Comparison of ENCODE assay signal across 24 cellular contexts in genomic region chr5:37166197-37166596, GRCh38.
DNase-seq lines count a peak whose midpoint lies in the region; ATAC-seq, FAIRE-seq and TF ChIP-seq lines count a peak whose summit lies in the region.
"Had no signal": no experiment of that assay in that cellular context is flagged by ENCODE, and none has a peak within 500 bp of the region (broad histone marks: within the 10 kb centered on the region; RNA-seq: fewer than 3 reads in every experiment).

No MANE protein-coding gene starts in this region.

- H3K27me3 Mint-ChIP-seq in endodermal cell (ENCODE audit: insufficient read depth), result no peaks in the 10 kb centered on the region
- H3K27me3 Mint-ChIP-seq: CD4-positive, alpha-beta T cell; CD8-positive, alpha-beta memory T cell had no signal

- TF ChIP-seq EP300 in HepG2 (IDR thresholded peaks at IDR 0.05; ENCODE audit: low read depth in 2 of 2, low read length in 2 of 2) (no peak), HepG2 (CRISPR knock-in tag; IDR thresholded peaks at IDR 0.05; ENCODE audit: borderline replicate concordance) (no peak)

- peak in 3 of 4 donors; percentile 33 to 75 (median 43) for ATAC-seq in right lobe of liver
- ATAC-seq in HepG2, result no peak
- no peak for ATAC-seq in HG03175 (IDR thresholded peaks at IDR 0.05; ENCODE audit: unreplicated experiment)
- ATAC-seq: A549, GM12878 had no signal

- no peak for TF ChIP-seq POLR2A in right lobe of liver (IDR thresholded peaks at IDR 0.05)
- no peak for TF ChIP-seq POLR2A in HepG2 (IDR thresholded peaks at IDR 0.05; ENCODE audit: insufficient read depth in 1 of 2, low read depth in 2 of 2, low read length in 2 of 2)

- H2AFZ ChIP-seq in HepG2 (ENCODE audit: low read length), result no peak overlapping the region

- CTCF ChIA-PET in HepG2 (lab: Yijun Ruan, JAX; ENCODE audit: low intra/inter-chr PET ratio, low total read pairs), result no interaction called here

- no TSS peak for BruUV-seq in HepG2 (replicated peaks; lab: Mats Ljungman, UMichigan)

- H3K4me3 Mint-ChIP-seq in endodermal cell, result no peak overlapping the region
- H3K4me3 Mint-ChIP-seq: CD14-positive monocyte; CD4-positive, alpha-beta T cell; CD8-positive, alpha-beta memory T cell; HFFc6 had no signal

- H3K9me3 Mint-ChIP-seq in endodermal cell, result no peaks in the 10 kb centered on the region
- H3K9me3 Mint-ChIP-seq: CD14-positive monocyte; CD4-positive, alpha-beta T cell; CD8-positive, alpha-beta memory T cell; HFFc6 had no signal

- TF ChIP-seq RAD21 in HepG2 (CRISPR knock-in tag; IDR thresholded peaks at IDR 0.05), result no peak

- peaks cover 0 to 11% (median 4%) of the 10 kb centered on the region in 4 donors for H3K4me1 ChIP-seq in right lobe of liver
- H3K4me1 ChIP-seq in HepG2 (ENCODE audit: insufficient read depth, low read length), result peaks cover 9% of the 10 kb centered on the region
- peaks cover 14% of the 10 kb centered on the region for H3K4me1 ChIP-seq in endocrine pancreas (ENCODE audit: control insufficient read depth, insufficient read depth, low read length)
- H3K4me1 ChIP-seq in small intestine (ENCODE audit: control insufficient read depth in 2 of 2, insufficient read depth in 1 of 2, low read depth in 1 of 2, low read length in 1 of 2), result no peaks in the 10 kb centered on the region
- no peaks in the 10 kb centered on the region for H3K4me1 ChIP-seq in endodermal cell (ENCODE audit: control insufficient read depth, insufficient read depth, low read length)
- H3K4me1 ChIP-seq: BE2C; BLaER1 treated with 17β-estradiol and CSF1 and Interleukin-3, amounts not matched to agents 10 nM and 100 nM; HAP-1 had no signal

- no peak for TF ChIP-seq CTCF in right lobe of liver (IDR thresholded peaks at IDR 0.05)
- no peak for TF ChIP-seq CTCF in HepG2 (CRISPR knock-in tag; IDR thresholded peaks at IDR 0.05)
- no peak for TF ChIP-seq CTCF in endodermal cell (conservative IDR thresholded peaks at IDR 0.05)

- DNase-seq in right lobe of liver (no peak), HepG2 (ENCODE audit: low spot score) (no peak), small intestine (peak; percentile 59), endodermal cell (no peak)
- DNase-seq: 8988T; ACHN; AML-193; BE2C; CD4-positive, alpha-beta T cell; CD8-positive, alpha-beta memory T cell; DMS 273 treated with DMSO at 0.1 percent for 48 hours; EL; GDM1; GOT3; HFFc6 had no signal

- H3K4me3 ChIP-seq in right lobe of liver (no peak overlapping the region), HepG2 (replicated peaks in 1 of 3; ENCODE audit: insufficient read depth in 1 of 3, low read depth in 2 of 3, low read length in 3 of 3) (no peak overlapping the region), endocrine pancreas (ENCODE audit: control insufficient read depth, insufficient read depth, low read length) (peak overlapping the region; percentile 75), small intestine (ENCODE audit: low read depth in 1 of 2, low read length in 2 of 2) (no peak overlapping the region), endodermal cell (ENCODE audit: low read length) (no peak overlapping the region)
- H3K4me3 ChIP-seq: A549; BLaER1 treated with 17β-estradiol and CSF1 and Interleukin-3, amounts not matched to agents 10 nM and 100 nM; GM12878; HAP-1 had no signal

- intact Hi-C loops in right lobe of liver (cut with DNase I) (no loop called here), HepG2 (cut with micrococcal nuclease; ENCODE audit: unreplicated experiment) (loop anchor here (1.0 kb wide), 1 partner anchor 31 kb away; no protein-coding TSS in a partner anchor)

- H3K9me3 ChIP-seq in right lobe of liver (no peaks in the 10 kb centered on the region), HepG2 (ENCODE audit: low read length) (no peaks in the 10 kb centered on the region), endocrine pancreas (ENCODE audit: control insufficient read depth, low read length) (no peaks in the 10 kb centered on the region), small intestine (ENCODE audit: control insufficient read depth, low read depth) (no peaks in the 10 kb centered on the region), endodermal cell (ENCODE audit: control insufficient read depth, low read length) (no peaks in the 10 kb centered on the region)
- H3K9me3 ChIP-seq: A549; BE2C; BLaER1 treated with 17β-estradiol and CSF1 and Interleukin-3, amounts not matched to agents 10 nM and 100 nM; HAP-1 had no signal

- H3K79me2 ChIP-seq in HepG2 (ENCODE audit: insufficient read depth, low read length), result no peaks in the 10 kb centered on the region

- no peaks in the 10 kb centered on the region for H3K4me1 Mint-ChIP-seq in endodermal cell
- H3K4me1 Mint-ChIP-seq: CD14-positive monocyte; CD8-positive, alpha-beta memory T cell had no signal

- H3K27me3 ChIP-seq in right lobe of liver (no peaks in the 10 kb centered on the region), HepG2 (ENCODE audit: control insufficient read depth in 1 of 2, insufficient read depth in 2 of 2, low read length in 2 of 2) (no peaks in the 10 kb centered on the region), endocrine pancreas (ENCODE audit: control insufficient read depth, insufficient read depth, low read length) (no peaks in the 10 kb centered on the region), small intestine (ENCODE audit: control insufficient read depth in 2 of 2, insufficient read depth in 2 of 2, low read length in 2 of 2) (no peaks in the 10 kb centered on the region), endodermal cell (ENCODE audit: control insufficient read depth, insufficient read depth, low read length, poor library complexity, severe bottlenecking) (no peaks in the 10 kb centered on the region)
- H3K27me3 ChIP-seq: BE2C; BLaER1 treated with 17β-estradiol and CSF1 and Interleukin-3, amounts not matched to agents 10 nM and 100 nM had no signal

- no peak overlapping the region for H3K9ac ChIP-seq in HepG2 (ENCODE audit: insufficient read depth, low read depth, low read length)
- no peak overlapping the region for H3K9ac ChIP-seq in endocrine pancreas (ENCODE audit: control insufficient read depth, insufficient read depth, low read length)
- no peak overlapping the region for H3K9ac ChIP-seq in endodermal cell (ENCODE audit: extremely low read depth, low read length, poor library complexity, severe bottlenecking)
- H3K9ac ChIP-seq: BLaER1 treated with 17β-estradiol and CSF1 and Interleukin-3, amounts not matched to agents 10 nM and 100 nM had no signal

- in situ Hi-C loops in HepG2 (cut with HindIII; ENCODE audit: extremely low pct_ligation_motif_present, low pct_unique_long_range_greater_than_20kb), result no loop called here

- H3K36me3 Mint-ChIP-seq in endodermal cell (ENCODE audit: low read depth), result peaks cover 41% of the 10 kb centered on the region

- H3K27ac ChIP-seq in right lobe of liver (no peak overlapping the region), HepG2 (ENCODE audit: extremely low read length, insufficient read depth, low read length) (no peak overlapping the region), small intestine (ENCODE audit: low read depth in 1 of 2, low read length in 1 of 2) (no peak overlapping the region), endodermal cell (ENCODE audit: low read depth, low read length) (no peak overlapping the region)
- H3K27ac ChIP-seq: A549; BLaER1 treated with 17β-estradiol and CSF1 and Interleukin-3, amounts not matched to agents 10 nM and 100 nM had no signal

- 59% methylated on average over 3 of the region's 3 CpGs for WGBS in right lobe of liver (ENCODE audit: insufficient coverage, low coverage, low lambda C conversion rate, missing lambda C conversion rate)
- WGBS in HepG2 (ENCODE audit: low lambda C conversion rate), result 97% methylated on average over 3 of the region's 3 CpGs
- WGBS in small intestine, 3 donors, result 21 to 53% (median 35%) methylated on average over 3 of the region's 3 CpGs
- 96% methylated on average over 3 of the region's 3 CpGs; no CpG with 5 or more reads in 1 of the 2 experiments for WGBS in endodermal cell (ENCODE audit: insufficient coverage in 1 of 2, insufficient read length in 1 of 2), 2 experiments

- no peak overlapping the region for H3K27ac Mint-ChIP-seq in endodermal cell
- H3K27ac Mint-ChIP-seq: CD14-positive monocyte; CD4-positive, alpha-beta T cell; CD8-positive, alpha-beta memory T cell; HFFc6 had no signal

- H3K36me3 ChIP-seq in right lobe of liver, result peaks cover 0 to 20% (median 7%) of the 10 kb centered on the region in 4 donors
- H3K36me3 ChIP-seq in HepG2 (replicated peaks in 1 of 2; ENCODE audit: control insufficient read depth in 1 of 2, insufficient read depth in 2 of 2, low read length in 2 of 2), result peaks cover 4 to 18% of the 10 kb centered on the region in 2 experiments; a peak in 4 of 5 replicates
- peaks cover 5% of the 10 kb centered on the region for H3K36me3 ChIP-seq in endocrine pancreas (ENCODE audit: control insufficient read depth, insufficient read depth, low read length)
- peaks cover 0 to 2% of the 10 kb centered on the region in 2 donors for H3K36me3 ChIP-seq in small intestine (ENCODE audit: control insufficient read depth in 2 of 2, insufficient read depth in 2 of 2, low read length in 2 of 2)
- H3K36me3 ChIP-seq in endodermal cell (ENCODE audit: control insufficient read depth, insufficient read depth, low read length), result peaks cover 55% of the 10 kb centered on the region

- POLR2A ChIA-PET in HepG2 (lab: Yijun Ruan, JAX), result no interaction called here

- H3K4me2 ChIP-seq in HepG2 (ENCODE audit: low read depth, low read length), result no peak overlapping the region
- H3K4me2 ChIP-seq: A549; BLaER1 treated with 17β-estradiol and CSF1 and Interleukin-3, amounts not matched to agents 10 nM and 100 nM had no signal

- FAIRE-seq in HepG2 (lab: Jason Lieb, UNC), result no peak
- FAIRE-seq in small intestine (lab: Jason Lieb, UNC), result no peak
- FAIRE-seq: D721Med, GM12878, GM18507 had no signal

- H4K20me1 ChIP-seq in HepG2 (ENCODE audit: insufficient read depth, low read length), result no peaks in the 10 kb centered on the region
- H4K20me1 ChIP-seq: BLaER1 treated with 17β-estradiol and CSF1 and Interleukin-3, amounts not matched to agents 10 nM and 100 nM had no signal

TF ChIP-seq in HepG2, 621 proteins besides CTCF, POLR2A, EP300 and RAD21 (continues in another document):
- no peak for TF ChIP-seq ZNF558 (CRISPR knock-in tag; IDR thresholded peaks at IDR 0.05; ENCODE audit: borderline replicate concordance)
- no peak for TF ChIP-seq RNF2 (conservative IDR thresholded peaks at IDR 0.05; ENCODE audit: low read depth)
- no peak for TF ChIP-seq ZNF224 (CRISPR knock-in tag; IDR thresholded peaks at IDR 0.05)
- no peak for TF ChIP-seq KDM2A (CRISPR knock-in tag; IDR thresholded peaks at IDR 0.05; ENCODE audit: borderline replicate concordance, low read depth)
- TF ChIP-seq ZNF431 (CRISPR knock-in tag; IDR thresholded peaks at IDR 0.05; ENCODE audit: borderline replicate concordance, low read depth), result no peak
- TF ChIP-seq KLF15 (CRISPR knock-in tag; IDR thresholded peaks at IDR 0.05; ENCODE audit: borderline replicate concordance), result no peak

Comparison
In these comparisons a context has a peak if more than half of its experiments do, and no peak if none do; other contexts are left out.
1. ATAC-seq: peak in right lobe of liver (3 of 4); none in HepG2 (single experiment) and HG03175 (single experiment).